ENCODE assay signal across 1 cellular context in genomic region chr22:28819253-28820096, GRCh38.
TF ChIP-seq lines count a peak whose summit lies in the region.

No MANE protein-coding gene starts in this region.

TF ChIP-seq in GM23338, 12 proteins besides CTCF, POLR2A, EP300 and RAD21 (continued from another document):
- no peak for TF ChIP-seq ZNF462 (CRISPR knock-in tag; IDR thresholded peaks at IDR 0.05)
- TF ChIP-seq CREB1 (CRISPR knock-in tag; IDR thresholded peaks at IDR 0.05; ENCODE audit: low read depth), result no peak
- TF ChIP-seq NANOG (IDR thresholded peaks at IDR 0.05; ENCODE audit: borderline replicate concordance), result no peak
